8 cellular contexts compared by ENCODE assay signal in the genomic region with DNA sequence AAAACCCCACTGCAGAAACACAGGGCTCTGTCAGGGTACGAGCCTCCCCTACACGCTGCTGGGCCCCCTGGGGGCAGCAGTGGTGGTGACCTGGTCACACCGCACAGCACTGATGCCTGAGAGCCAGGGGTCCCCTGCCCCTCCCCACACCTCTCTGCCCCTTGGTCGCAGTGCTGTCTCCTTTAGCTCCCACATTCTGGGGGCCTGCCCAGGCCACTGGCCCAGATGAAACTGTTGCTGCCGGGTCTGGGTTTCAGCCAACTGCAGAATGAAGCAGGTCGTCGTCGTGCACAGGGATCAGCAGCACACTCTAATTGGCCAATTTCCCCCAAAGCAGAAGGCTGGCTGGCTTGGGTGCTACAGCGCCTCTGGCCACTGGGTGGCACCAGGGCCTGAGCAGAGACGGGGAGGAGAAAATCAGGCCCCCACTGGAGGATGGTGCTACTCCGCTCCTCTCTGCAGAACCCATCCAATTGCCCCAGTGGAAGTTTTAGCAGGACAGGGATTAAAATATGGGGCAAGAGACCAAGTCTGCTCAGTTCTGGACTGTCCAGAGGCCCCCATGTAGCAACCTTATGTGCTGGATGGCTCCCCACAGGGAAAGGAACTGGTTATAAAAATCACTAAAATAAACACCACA. TPM values are rescaled to one million over a fixed set of nuclear protein-coding genes. Genes with fewer than 3 reads are reported as not detected.
DNase-seq lines count a peak whose midpoint lies in the region; ATAC-seq, FAIRE-seq and TF ChIP-seq lines count a peak whose summit lies in the region.

No MANE protein-coding gene starts in this region.

- ATAC-seq in GM18498 (IDR thresholded peaks at IDR 0.05; ENCODE audit: unreplicated experiment) = peak; percentile 91
- ATAC-seq in HG02981 (IDR thresholded peaks at IDR 0.05; ENCODE audit: unreplicated experiment) = peak; percentile 78

- FAIRE-seq in kidney (lab: Jason Lieb, UNC) = no peak

- H3K36me3 ChIP-seq in kidney (ENCODE audit: control insufficient read depth in 1 of 2, insufficient read depth in 2 of 2, low read length in 2 of 2) = peaks cover 25% of the 10 kb centered on the region in 2 donors

- H3K9me3 ChIP-seq in kidney (ENCODE audit: control insufficient read depth in 1 of 2, low read length in 2 of 2) = no peaks in the 10 kb centered on the region

- DNase-seq in NCI-H2196 treated with DMSO at 0.1 percent for 48 hours (lab: John Stamatoyannopoulos, UW; ENCODE audit: unreplicated experiment) = peak; percentile 65
- peak; percentile 58 for DNase-seq in activated CD4-positive, CD25-positive, alpha-beta regulatory T cell treated with anti-CD3 and anti-CD28 coated beads, Interleukin-2, amount 50 U/mL, for 16 hours (ENCODE audit: low read depth, low spot score)
- DNase-seq in caudate nucleus (lab: John Stamatoyannopoulos, UW) = peak in 55 of 61 donors; percentile 18 to 85 (median 61)
- peak; percentile 89 for DNase-seq in kidney
- DNase-seq in stimulated activated CD4-positive, alpha-beta T cell treated with anti-CD3 and anti-CD28 coated beads, Interleukin-15, amount 100 ng/mL, for 24 hours = peak; percentile 78
- no peak for DNase-seq in GOT3 (lab: John Stamatoyannopoulos, UW)

- intact Hi-C loops in kidney (cut with DNase I) = no loop called here

- H3K4me3 ChIP-seq in kidney (ENCODE audit: low read length in 2 of 2) = peak overlapping the region in 1 of 2 donors; percentile 3

- peak; percentile 87 for TF ChIP-seq CTCF in kidney (IDR thresholded peaks at IDR 0.05; ENCODE audit: borderline replicate concordance, extremely low read depth, insufficient read depth)

- H3K27ac ChIP-seq in caudate nucleus (ENCODE audit: low read depth, low read length) (no peak overlapping the region), kidney (ENCODE audit: low read depth in 2 of 2, low read length in 2 of 2) (peak overlapping the region; percentile 59 to 72)

- H3K9ac ChIP-seq in kidney (ENCODE audit: low read length in 2 of 2) = no peak overlapping the region

- H3K4me1 ChIP-seq in kidney (ENCODE audit: control insufficient read depth in 1 of 2, insufficient read depth in 1 of 2, low read depth in 1 of 2, low read length in 2 of 2) = peaks cover 0 to 13% of the 10 kb centered on the region in 2 donors

RNA-seq across cellular contexts. Expression of gene DIDO1, which starts 26.1 kb away (rescaled TPM):
- 67.9 TPM for total RNA-seq in kidney
- 23.0 TPM for polyA plus RNA-seq in kidney (ENCODE audit: insufficient read depth, low read depth, low replicate concordance)

RNA-seq across cellular contexts. Expression of gene GID8, which starts 37.8 kb away (rescaled TPM):
- total RNA-seq in kidney = 37.3 TPM
- 16.4 TPM for polyA plus RNA-seq in kidney (ENCODE audit: insufficient read depth, low read depth, low replicate concordance)

RNA-seq across cellular contexts. Expression of gene TCFL5, which starts 38.5 kb away (rescaled TPM):
- total RNA-seq in kidney = 11.5 TPM
- polyA plus RNA-seq in kidney (ENCODE audit: insufficient read depth, low read depth, low replicate concordance) = 6.1 TPM

RNA-seq across cellular contexts. Expression of gene SLC17A9, which starts 52.3 kb away (rescaled TPM):
- total RNA-seq in kidney = 9.5 TPM
- polyA plus RNA-seq in kidney (ENCODE audit: insufficient read depth, low read depth, low replicate concordance) = 2.0 TPM
